ENCODE assay signal across 1 cellular context in genomic region chr20:504632-505075, GRCh38.
TF ChIP-seq lines count a peak whose summit lies in the region.

No MANE protein-coding gene starts in this region.

TF ChIP-seq in HepG2, 621 proteins besides CTCF, POLR2A, EP300 and RAD21 (continued from another document):
- TF ChIP-seq, protein P1, sequence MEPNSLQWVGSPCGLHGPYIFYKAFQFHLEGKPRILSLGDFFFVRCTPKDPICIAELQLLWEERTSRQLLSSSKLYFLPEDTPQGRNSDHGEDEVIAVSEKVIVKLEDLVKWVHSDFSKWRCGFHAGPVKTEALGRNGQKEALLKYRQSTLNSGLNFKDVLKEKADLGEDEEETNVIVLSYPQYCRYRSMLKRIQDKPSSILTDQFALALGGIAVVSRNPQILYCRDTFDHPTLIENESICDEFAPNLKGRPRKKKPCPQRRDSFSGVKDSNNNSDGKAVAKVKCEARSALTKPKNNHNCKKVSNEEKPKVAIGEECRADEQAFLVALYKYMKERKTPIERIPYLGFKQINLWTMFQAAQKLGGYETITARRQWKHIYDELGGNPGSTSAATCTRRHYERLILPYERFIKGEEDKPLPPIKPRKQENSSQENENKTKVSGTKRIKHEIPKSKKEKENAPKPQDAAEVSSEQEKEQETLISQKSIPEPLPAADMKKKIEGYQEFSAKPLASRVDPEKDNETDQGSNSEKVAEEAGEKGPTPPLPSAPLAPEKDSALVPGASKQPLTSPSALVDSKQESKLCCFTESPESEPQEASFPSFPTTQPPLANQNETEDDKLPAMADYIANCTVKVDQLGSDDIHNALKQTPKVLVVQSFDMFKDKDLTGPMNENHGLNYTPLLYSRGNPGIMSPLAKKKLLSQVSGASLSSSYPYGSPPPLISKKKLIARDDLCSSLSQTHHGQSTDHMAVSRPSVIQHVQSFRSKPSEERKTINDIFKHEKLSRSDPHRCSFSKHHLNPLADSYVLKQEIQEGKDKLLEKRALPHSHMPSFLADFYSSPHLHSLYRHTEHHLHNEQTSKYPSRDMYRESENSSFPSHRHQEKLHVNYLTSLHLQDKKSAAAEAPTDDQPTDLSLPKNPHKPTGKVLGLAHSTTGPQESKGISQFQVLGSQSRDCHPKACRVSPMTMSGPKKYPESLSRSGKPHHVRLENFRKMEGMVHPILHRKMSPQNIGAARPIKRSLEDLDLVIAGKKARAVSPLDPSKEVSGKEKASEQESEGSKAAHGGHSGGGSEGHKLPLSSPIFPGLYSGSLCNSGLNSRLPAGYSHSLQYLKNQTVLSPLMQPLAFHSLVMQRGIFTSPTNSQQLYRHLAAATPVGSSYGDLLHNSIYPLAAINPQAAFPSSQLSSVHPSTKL (CRISPR knock-in tag; IDR thresholded peaks at IDR 0.05): peak; percentile 56
- TF ChIP-seq ATF7-NPFF (CRISPR knock-in tag; IDR thresholded peaks at IDR 0.05; ENCODE audit: low read depth) (no peak), ZNF687 (CRISPR knock-in tag; IDR thresholded peaks at IDR 0.05) (no peak), NRL (CRISPR knock-in tag; IDR thresholded peaks at IDR 0.05; ENCODE audit: borderline replicate concordance) (no peak), ZNF34 (CRISPR knock-in tag; IDR thresholded peaks at IDR 0.05; ENCODE audit: borderline replicate concordance) (no peak), FOXO4 (CRISPR knock-in tag; conservative IDR thresholded peaks at IDR 0.05) (no peak)
